ENCODE assay signal across 14 cellular contexts in the genomic region with DNA sequence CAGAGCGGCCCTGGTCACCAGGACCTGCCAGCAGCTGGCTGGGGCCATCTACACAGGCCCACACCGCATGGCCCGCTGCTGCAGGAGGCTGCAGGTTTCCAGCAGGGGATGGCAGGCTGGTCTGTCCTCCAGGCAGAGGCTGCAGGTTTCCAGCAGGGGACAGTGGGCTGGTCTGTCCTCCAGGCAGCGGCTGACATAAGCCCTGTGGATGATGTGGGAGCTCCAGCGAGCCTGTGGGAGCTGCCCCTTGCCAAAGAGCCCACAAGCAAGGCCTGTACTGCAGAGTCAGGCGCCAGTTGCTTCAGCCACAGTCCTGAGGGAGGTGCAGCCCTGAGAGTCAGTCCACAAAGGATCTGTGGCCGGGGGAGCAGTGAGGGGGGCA. TPM values are rescaled to one million over a fixed set of nuclear protein-coding genes. Genes with fewer than 3 reads are reported as not detected.
A peak's percentile ranks its signal among the peaks of the same experiment; 100 is the strongest.
DNase-seq lines count a peak whose midpoint lies in the region; ATAC-seq, FAIRE-seq and TF ChIP-seq lines count a peak whose summit lies in the region.
"Had no signal": no experiment of that assay in that cellular context is flagged by ENCODE, and none has a peak within 500 bp of the region (broad histone marks: within the 10 kb centered on the region; RNA-seq: fewer than 3 reads in every experiment).

No MANE protein-coding gene starts in this region.

- H3K36me3 ChIP-seq in RWPE2 (ENCODE audit: low read depth) (no peaks in the 10 kb centered on the region), stomach smooth muscle (ENCODE audit: control insufficient read depth in 2 of 2, insufficient read depth in 2 of 2, low read length in 2 of 2) (peaks cover 5% of the 10 kb centered on the region in 2 donors), small intestine (ENCODE audit: control insufficient read depth in 2 of 2, insufficient read depth in 2 of 2, low read length in 2 of 2) (no peaks in the 10 kb centered on the region)
- H3K36me3 ChIP-seq: thyroid gland had no signal

- H3K27ac Mint-ChIP-seq in activated CD4-positive, alpha-beta T cell treated with anti-CD3 and anti-CD28 coated beads for 36 hours, result no peak overlapping the region
- H3K27ac Mint-ChIP-seq: T-cell had no signal

- H3K9me3 Mint-ChIP-seq in activated CD4-positive, alpha-beta T cell treated with anti-CD3 and anti-CD28 coated beads for 36 hours (ENCODE audit: low read depth), result no peaks in the 10 kb centered on the region
- H3K9me3 Mint-ChIP-seq: T-cell had no signal

- no peaks in the 10 kb centered on the region for H3K36me3 Mint-ChIP-seq in activated CD4-positive, alpha-beta T cell treated with anti-CD3 and anti-CD28 coated beads for 36 hours (ENCODE audit: low read depth)
- H3K36me3 Mint-ChIP-seq: T-cell had no signal

- DNase-seq in activated CD4-positive, alpha-beta T cell treated with anti-CD3 and anti-CD28 coated beads for 36 hours, result peak; percentile 4
- no peak for DNase-seq in activated CD4-positive, alpha-beta T cell treated with anti-CD3 and anti-CD28 coated beads, Interleukin-2, amount 50 U/mL, for 48 hours
- DNase-seq in RWPE2 (ENCODE audit: low spot score) (no peak), left ventricle myocardium superior (no peak), small intestine (no peak)
- DNase-seq: effector memory CD4-positive, alpha-beta T cell; EL; NCI-H1092; NK-92 treated with Interleukin-12 subunit alpha and Interleukin-12 subunit beta, amount 100 ng/mL, for 24 hours had no signal

- no peak for TF ChIP-seq CTCF in RWPE2 (IDR thresholded peaks at IDR 0.05; ENCODE audit: poor library complexity, severe bottlenecking)

- H3K9ac ChIP-seq in stomach smooth muscle (ENCODE audit: low read length in 2 of 2), result no peak overlapping the region

- H3K27me3 ChIP-seq in RWPE2 (ENCODE audit: insufficient read depth, poor library complexity, severe bottlenecking) (peaks cover 30% of the 10 kb centered on the region), stomach smooth muscle (ENCODE audit: control insufficient read depth in 1 of 2, insufficient read depth in 2 of 2, low read length in 2 of 2) (no peaks in the 10 kb centered on the region), small intestine (ENCODE audit: control insufficient read depth in 2 of 2, insufficient read depth in 2 of 2, low read length in 2 of 2) (no peaks in the 10 kb centered on the region)
- H3K27me3 ChIP-seq: thyroid gland had no signal

- H3K4me3 Mint-ChIP-seq in activated CD4-positive, alpha-beta T cell treated with anti-CD3 and anti-CD28 coated beads for 36 hours, result no peak overlapping the region

- H3K4me1 Mint-ChIP-seq in activated CD4-positive, alpha-beta T cell treated with anti-CD3 and anti-CD28 coated beads for 36 hours, result peaks cover 9% of the 10 kb centered on the region

- H3K4me1 ChIP-seq in RWPE2 (ENCODE audit: insufficient read depth, poor library complexity, severe bottlenecking) (peaks cover 4% of the 10 kb centered on the region), stomach smooth muscle (ENCODE audit: control insufficient read depth, insufficient read depth, low read length) (peaks cover 78% of the 10 kb centered on the region), small intestine (ENCODE audit: control insufficient read depth in 2 of 2, insufficient read depth in 1 of 2, low read depth in 1 of 2, low read length in 1 of 2) (peaks cover 6 to 15% of the 10 kb centered on the region in 2 donors)

- H3K27ac ChIP-seq in RWPE2 (ENCODE audit: poor library complexity, severe bottlenecking), result no peak overlapping the region
- peak overlapping the region; percentile 66 for H3K27ac ChIP-seq in stomach smooth muscle (ENCODE audit: low read length)
- H3K27ac ChIP-seq in small intestine (ENCODE audit: low read depth in 1 of 2, low read length in 1 of 2), result no peak overlapping the region
- H3K27ac ChIP-seq: thyroid gland had no signal

- intact Hi-C loops in activated CD4-positive, alpha-beta T cell treated with anti-CD3 and anti-CD28 coated beads for 36 hours (cut with DNase I, micrococcal nuclease), result no loop called here
- intact Hi-C loops in left ventricle myocardium superior (cut with micrococcal nuclease), result no loop called here

- H3K9me3 ChIP-seq in RWPE2 (ENCODE audit: severe bottlenecking) (no peaks in the 10 kb centered on the region), stomach smooth muscle (ENCODE audit: control insufficient read depth in 2 of 2, low read length in 2 of 2) (no peaks in the 10 kb centered on the region), small intestine (ENCODE audit: control insufficient read depth, low read depth) (no peaks in the 10 kb centered on the region)
- H3K9me3 ChIP-seq: thyroid gland had no signal

- ATAC-seq in activated CD4-positive, alpha-beta T cell treated with anti-CD3 and anti-CD28 coated beads for 36 hours, result no peak
- ATAC-seq in RWPE2 (ENCODE audit: low read depth) (peak; percentile 1; the same call in 1 of the 3 replicates), left ventricle myocardium superior (peak; percentile 14), HG02678 (IDR thresholded peaks at IDR 0.05; ENCODE audit: unreplicated experiment) (no peak), HG03159 (IDR thresholded peaks at IDR 0.05; ENCODE audit: unreplicated experiment) (no peak)
- ATAC-seq: T-cell had no signal

- CTCF ChIA-PET in activated CD4-positive, alpha-beta T cell treated with anti-CD3 and anti-CD28 coated beads for 36 hours (lab: Charles Lee), result interaction anchor here (0.5 kb wide), 1 partner anchor 300 kb away, joined by 3 read pairs; no protein-coding TSS in a partner anchor

- no peak overlapping the region for H3K4me3 ChIP-seq in RWPE2 (ENCODE audit: severe bottlenecking)
- H3K4me3 ChIP-seq in stomach smooth muscle (ENCODE audit: low read length in 2 of 2), result peak overlapping the region in 1 of 2 donors; percentile 49
- no peak overlapping the region for H3K4me3 ChIP-seq in small intestine (ENCODE audit: low read depth in 1 of 2, low read length in 2 of 2)
- H3K4me3 ChIP-seq: thyroid gland had no signal

- no peaks in the 10 kb centered on the region for H3K27me3 Mint-ChIP-seq in activated CD4-positive, alpha-beta T cell treated with anti-CD3 and anti-CD28 coated beads for 36 hours
- H3K27me3 Mint-ChIP-seq: T-cell had no signal

- no peak for FAIRE-seq in small intestine (lab: Jason Lieb, UNC)

- POLR2A ChIA-PET in activated CD4-positive, alpha-beta T cell treated with anti-CD3 and anti-CD28 coated beads for 36 hours (lab: Charles Lee), result no interaction called here

- WGBS in small intestine, 3 donors, result 65 to 73% (median 68%) methylated on average over 7 of the region's 7 CpGs

RNA-seq across cellular contexts. Expression of a gene that starts 18.5 kb away (rescaled TPM):
- total RNA-seq in activated CD4-positive, alpha-beta T cell treated with anti-CD3 and anti-CD28 coated beads for 36 hours, result under 1 TPM; 0.21 TPM
- 34.8 TPM for total RNA-seq in left ventricle myocardium superior
- polyA plus RNA-seq in small intestine, result 1 to 10 TPM; 3.0 to 6.3 (median 5.3) TPM

Comparison
In these comparisons a context has a peak if more than half of its experiments do, and no peak if none do; other contexts are left out.
1. ATAC-seq: peak in RWPE2 (single experiment) and left ventricle myocardium superior (single experiment); none in activated CD4-positive, alpha-beta T cell treated with anti-CD3 and anti-CD28 coated beads for 36 hours (single experiment), HG02678 (single experiment) and HG03159 (single experiment).
2. RNA of a gene that starts 18.5 kb away (total RNA-seq): 34.8 TPM in left ventricle myocardium superior (single experiment); 0.21 TPM in activated CD4-positive, alpha-beta T cell treated with anti-CD3 and anti-CD28 coated beads for 36 hours; every median in the first group is over 10 times any median in the second.